In the genomic region with DNA sequence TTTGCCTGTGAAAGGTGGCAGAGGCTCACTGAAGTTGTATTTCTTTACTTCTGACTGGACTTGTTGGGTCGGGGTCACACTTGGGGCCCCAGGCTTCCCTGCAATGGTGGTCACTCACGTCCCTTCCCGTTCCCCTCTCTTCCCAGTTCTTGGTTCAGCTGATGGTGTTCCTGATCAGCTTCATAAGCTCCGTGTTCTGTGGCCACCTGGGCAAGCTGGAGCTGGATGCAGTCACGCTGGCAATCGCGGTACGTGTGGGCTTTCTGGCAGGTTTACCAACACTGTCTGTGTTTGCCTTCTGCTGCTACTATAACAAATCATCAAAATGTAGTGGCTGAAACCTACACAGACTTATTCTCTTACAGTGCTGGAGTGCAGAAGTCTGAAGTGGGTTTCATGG, we compare ENCODE assay signal across 22 cellular contexts. TPM values are rescaled to one million over a fixed set of nuclear protein-coding genes. Genes with fewer than 3 reads are reported as not detected.
DNase-seq lines count a peak whose midpoint lies in the region; ATAC-seq, FAIRE-seq and TF ChIP-seq lines count a peak whose summit lies in the region.
"Had no signal": no experiment of that assay in that cellular context is flagged by ENCODE, and none has a peak within 500 bp of the region (broad histone marks: within the 10 kb centered on the region; RNA-seq: fewer than 3 reads in every experiment).

No MANE protein-coding gene starts in this region.

- TF ChIP-seq EP300 in H1 (IDR thresholded peaks at IDR 0.05; ENCODE audit: borderline replicate concordance in 1 of 2, low read depth in 2 of 2, low read length in 2 of 2) (no peak), transverse colon (IDR thresholded peaks at IDR 0.05; ENCODE audit: low read depth) (no peak)

- H3K4me3 ChIP-seq in right cardiac atrium (ENCODE audit: low read length): no peak overlapping the region
- no peak overlapping the region for H3K4me3 ChIP-seq in H1 (ENCODE audit: extremely low read depth in 1 of 4, insufficient read depth in 2 of 4, low read depth in 3 of 4, low read length in 4 of 4)
- peak overlapping the region in 1 of 2 donors; percentile 19 for H3K4me3 ChIP-seq in neuronal stem cell (ENCODE audit: low read length in 2 of 2)
- no peak overlapping the region for H3K4me3 ChIP-seq in transverse colon
- H3K4me3 ChIP-seq in H7 (ENCODE audit: insufficient read depth, low read depth, low read length): no peak overlapping the region
- H3K4me3 ChIP-seq: BLaER1 treated with 17β-estradiol and CSF1 and Interleukin-3, amounts not matched to agents 10 nM and 100 nM; GM12878; GM23338 had no signal

- no peak for TF ChIP-seq RAD21 in H1 (IDR thresholded peaks at IDR 0.05 in 1 of 2, conservative IDR thresholded peaks at IDR 0.05 in 1 of 2; ENCODE audit: low read depth in 2 of 2, low read length in 2 of 2)

- no peak overlapping the region for H2AK5ac ChIP-seq in H1 (ENCODE audit: low read depth, low read length)
- no peak overlapping the region for H2AK5ac ChIP-seq in neuronal stem cell (ENCODE audit: low read depth, low read length)

- WGBS in right cardiac atrium: 93% methylated on average over 8 of the region's 8 CpGs
- WGBS in H1 (ENCODE audit: extremely low coverage in 1 of 2, insufficient coverage in 1 of 2, insufficient read length in 1 of 2, insufficient replicate concordance in 2 of 2, low coverage in 1 of 2, low lambda C conversion rate in 2 of 2, missing lambda C conversion rate in 1 of 2), 2 experiments: 87% methylated on average over 8 of the region's 8 CpGs; no CpG with 5 or more reads in 1 of the 2 experiments
- no CpG with 5 or more reads among the region's 8 CpGs for WGBS in neuronal stem cell (ENCODE audit: extremely low coverage in 2 of 2, insufficient read length in 2 of 2, insufficient replicate concordance in 1 of 2), 2 donors
- WGBS in transverse colon (ENCODE audit: low coverage in 1 of 2), 2 donors: 89% methylated on average over 8 of the region's 8 CpGs; no CpG with 5 or more reads in 1 of the 2 donors

- H4K91ac ChIP-seq in H1 (replicated peaks; ENCODE audit: insufficient read length, low read length): no peak overlapping the region
- H4K91ac ChIP-seq in neuronal stem cell (ENCODE audit: low read depth, low read length, poor library complexity): peak overlapping the region; percentile 58

- H2AFZ ChIP-seq in H1 (ENCODE audit: low read length) (no peak overlapping the region), neuronal stem cell (ENCODE audit: low read length) (no peak overlapping the region)
- H2AFZ ChIP-seq: GM23338 had no signal

- H3K79me2 ChIP-seq in H1 (ENCODE audit: control insufficient read depth in 1 of 2, insufficient read depth in 2 of 2, low read length in 2 of 2): no peaks in the 10 kb centered on the region

- no peak for FAIRE-seq in H1 (lab: Jason Lieb, UNC)
- FAIRE-seq: A204.1, D721Med, GM12878, H54 had no signal

- no peaks in the 10 kb centered on the region for H4K20me1 ChIP-seq in H1 (replicated peaks in 1 of 2; ENCODE audit: control insufficient read depth in 1 of 2, insufficient read depth in 2 of 2, low read length in 2 of 2)

- H2BK15ac ChIP-seq in H1 (ENCODE audit: low read length): no peak overlapping the region
- H2BK15ac ChIP-seq in neuronal stem cell (ENCODE audit: low read length): no peak overlapping the region

- no peak overlapping the region for H3K27ac ChIP-seq in right cardiac atrium (ENCODE audit: low read length)
- H3K27ac ChIP-seq in H1 (ENCODE audit: low read depth, low read length): no peak overlapping the region
- no peak overlapping the region for H3K27ac ChIP-seq in neuronal stem cell (replicated peaks; ENCODE audit: low read length)
- H3K27ac ChIP-seq in transverse colon: no peak overlapping the region
- H3K27ac ChIP-seq: 22Rv1; BLaER1 treated with 17β-estradiol and CSF1 and Interleukin-3, amounts not matched to agents 10 nM and 100 nM had no signal

- H4K5ac ChIP-seq in H1 (ENCODE audit: insufficient read length, low read depth, low read length): no peak overlapping the region

- no peak overlapping the region for H3K56ac ChIP-seq in H1 (replicated peaks; ENCODE audit: insufficient read length, low read depth, low read length)

- H3K36me3 ChIP-seq in H1 (ENCODE audit: control insufficient read depth in 2 of 4, insufficient read depth in 4 of 4, low read length in 3 of 4): no peaks in the 10 kb centered on the region
- no peaks in the 10 kb centered on the region for H3K36me3 ChIP-seq in neuronal stem cell (replicated peaks in 1 of 2; ENCODE audit: control insufficient read depth in 2 of 2, insufficient read depth in 2 of 2, low read length in 2 of 2)
- H3K36me3 ChIP-seq in transverse colon: no peaks in the 10 kb centered on the region
- no peaks in the 10 kb centered on the region for H3K36me3 ChIP-seq in H7 (replicated peaks; ENCODE audit: control insufficient read depth, insufficient read depth, low read length)
- H3K36me3 ChIP-seq: BE2C; BLaER1 treated with 17β-estradiol and CSF1 and Interleukin-3, amounts not matched to agents 10 nM and 100 nM had no signal

- intact Hi-C loops in cardiac septum (cut with DNase I) (no loop called here), right cardiac atrium (cut with DNase I) (no loop called here), transverse colon (cut with DNase I; ENCODE audit: low total_unique reads) (no loop called here)

- H4K8ac ChIP-seq in H1 (ENCODE audit: extremely low read depth, insufficient read depth, low read length) (no peak overlapping the region), neuronal stem cell (ENCODE audit: low read depth, low read length) (no peak overlapping the region)

- no peaks in the 10 kb centered on the region for H3K4me1 ChIP-seq in right cardiac atrium (ENCODE audit: control insufficient read depth, insufficient read depth, low read length)
- H3K4me1 ChIP-seq in H1 (replicated peaks in 1 of 4; ENCODE audit: control insufficient read depth in 3 of 4, insufficient read depth in 4 of 4, low read length in 3 of 4): peaks cover 0 to 7% (median 4%) of the 10 kb centered on the region in 4 experiments; a peak in 3 of 7 replicates
- no peaks in the 10 kb centered on the region for H3K4me1 ChIP-seq in neuronal stem cell (ENCODE audit: control insufficient read depth in 2 of 2, insufficient read depth in 1 of 2, low read depth in 1 of 2, low read length in 2 of 2)
- peaks cover 0 to 13% (median 3%) of the 10 kb centered on the region in 4 donors for H3K4me1 ChIP-seq in transverse colon
- H3K4me1 ChIP-seq: BE2C had no signal

- DNase-seq in cardiac septum (ENCODE audit: low spot score) (peak; percentile 27), right cardiac atrium (no peak), H1 (ENCODE audit: low read depth in 1 of 2, low spot score in 2 of 2) (no peak), neuronal stem cell (ENCODE audit: low spot score) (no peak), transverse colon (no peak), H7 (no peak)
- DNase-seq: BE2C; CD4-positive, alpha-beta T cell; CD8-positive, alpha-beta memory T cell; DMS 273 treated with DMSO at 0.1 percent for 48 hours; DMS79; EL; GDM1; HCEC 1CT had no signal

- H2BK5ac ChIP-seq in H1 (ENCODE audit: low read depth, low read length): no peak overlapping the region
- H2BK5ac ChIP-seq in neuronal stem cell (ENCODE audit: low read length): no peak overlapping the region

- H3K23me2 ChIP-seq in H1 (ENCODE audit: low read depth, low read length): no peaks in the 10 kb centered on the region

- H2BK120ac ChIP-seq in H1 (replicated peaks; ENCODE audit: low read depth, low read length): no peak overlapping the region
- H2BK120ac ChIP-seq in neuronal stem cell (ENCODE audit: low read depth, low read length): no peak overlapping the region

- H2BK20ac ChIP-seq in H1 (ENCODE audit: low read length): no peak overlapping the region

- H3K23ac ChIP-seq in H1 (ENCODE audit: insufficient read length) (no peak overlapping the region), neuronal stem cell (ENCODE audit: low read depth, low read length, poor library complexity) (no peak overlapping the region)

- H3K27me3 ChIP-seq in right cardiac atrium (ENCODE audit: control insufficient read depth, insufficient read depth) (no peaks in the 10 kb centered on the region), H1 (replicated peaks in 1 of 4; ENCODE audit: control insufficient read depth in 3 of 4, extremely low read depth in 1 of 4, insufficient read depth in 3 of 4, low read length in 3 of 4) (no peaks in the 10 kb centered on the region), neuronal stem cell (ENCODE audit: control insufficient read depth in 3 of 3, insufficient read depth in 3 of 3, low read depth in 1 of 3, low read length in 3 of 3) (peaks cover 0 to 39% (median 0%) of the 10 kb centered on the region in 3 experiments), transverse colon (no peaks in the 10 kb centered on the region), H7 (ENCODE audit: control insufficient read depth, insufficient read depth, low read length) (no peaks in the 10 kb centered on the region)
- H3K27me3 ChIP-seq: BE2C had no signal

- H3K18ac ChIP-seq in H1 (ENCODE audit: extremely low read depth, low read length) (no peak overlapping the region), neuronal stem cell (ENCODE audit: low read length) (no peak overlapping the region)

- H3K4me2 ChIP-seq in H1 (ENCODE audit: insufficient read depth in 1 of 2, low read depth in 2 of 2, low read length in 2 of 2): no peak overlapping the region
- H3K4me2 ChIP-seq in neuronal stem cell (ENCODE audit: insufficient read depth, low read length, poor library complexity, severe bottlenecking): no peak overlapping the region
- H3K4me2 ChIP-seq: BLaER1 treated with 17β-estradiol and CSF1 and Interleukin-3, amounts not matched to agents 10 nM and 100 nM; GM23338 had no signal

- POLR2A ChIA-PET in H1 (lab: Charles Lee; ENCODE audit: partially characterized antibody): no interaction called here

- CTCF ChIA-PET in H1 (lab: Charles Lee; ENCODE audit: partially characterized antibody): interaction anchor here (1.9 kb wide), 1 partner anchor 25 kb away, joined by 6 read pairs; no protein-coding TSS in a partner anchor

- H3K4ac ChIP-seq in H1 (replicated peaks; ENCODE audit: insufficient read length, low read depth, low read length) (peak overlapping the region; percentile 44), neuronal stem cell (ENCODE audit: low read length) (no peak overlapping the region)

- no peak overlapping the region for H3K9ac ChIP-seq in H1 (replicated peaks in 1 of 4; ENCODE audit: extremely low read depth in 1 of 4, low read depth in 3 of 4, low read length in 3 of 4)
- H3K9ac ChIP-seq in neuronal stem cell (ENCODE audit: low read depth, low read length, poor library complexity): no peak overlapping the region
- H3K9ac ChIP-seq: BLaER1 treated with 17β-estradiol and CSF1 and Interleukin-3, amounts not matched to agents 10 nM and 100 nM had no signal

- no peak for TF ChIP-seq CTCF in H1 (IDR thresholded peaks at IDR 0.05; ENCODE audit: control extremely low read depth in 1 of 3, insufficient read depth in 1 of 3, low read depth in 1 of 3, low read length in 3 of 3)
- TF ChIP-seq CTCF in transverse colon (IDR thresholded peaks at IDR 0.05): no peak

- H3K9me3 ChIP-seq in right cardiac atrium (ENCODE audit: control insufficient read depth, low read length) (no peaks in the 10 kb centered on the region), H1 (ENCODE audit: insufficient read depth in 2 of 2, low read depth in 1 of 2, low read length in 1 of 2) (no peaks in the 10 kb centered on the region), neuronal stem cell (replicated peaks in 1 of 2; ENCODE audit: control insufficient read depth in 2 of 2, insufficient read depth in 1 of 2, low read depth in 1 of 2, low read length in 2 of 2) (no peaks in the 10 kb centered on the region), transverse colon (no peaks in the 10 kb centered on the region)
- H3K9me3 ChIP-seq: BE2C; BLaER1 treated with 17β-estradiol and CSF1 and Interleukin-3, amounts not matched to agents 10 nM and 100 nM had no signal

- H2BK12ac ChIP-seq in H1 (ENCODE audit: low read depth, low read length) (no peak overlapping the region), neuronal stem cell (ENCODE audit: low read length) (no peak overlapping the region)

- no peaks in the 10 kb centered on the region for H3K79me1 ChIP-seq in H1 (ENCODE audit: low read depth, low read length)
- H3K79me1 ChIP-seq in neuronal stem cell (ENCODE audit: low read depth, low read length): no peaks in the 10 kb centered on the region

- TF ChIP-seq POLR2A in H1 (IDR thresholded peaks at IDR 0.05; ENCODE audit: control extremely low read depth in 1 of 2, low read depth in 2 of 2, low read length in 2 of 2): no peak
- no peak for TF ChIP-seq POLR2A in transverse colon (IDR thresholded peaks at IDR 0.05)

- no peak for ATAC-seq in right cardiac atrium
- ATAC-seq in HG03432 (IDR thresholded peaks at IDR 0.05; ENCODE audit: unreplicated experiment): no peak
- ATAC-seq: GM12878, GM23338 had no signal

- in situ Hi-C loops in transverse colon (cut with MboI; ENCODE audit: low pct_ligation_motif_present in 1 of 4, low pct_unique_long_range_greater_than_20kb in 1 of 4, low sequenced_read_pairs in 3 of 4): no loop called here

- H3K14ac ChIP-seq in H1 (ENCODE audit: insufficient read length) (no peak overlapping the region), neuronal stem cell (ENCODE audit: low read length) (no peak overlapping the region)

RNA-seq across cellular contexts. Expression of gene SLC47A1, which starts 8.6 kb away (rescaled TPM):
- total RNA-seq in cardiac septum (11.8 TPM), right cardiac atrium (1 to 10 TPM; 1.6 to 2.5 (median 2.1) TPM), transverse colon (under 1 TPM in 2 of 4 donors, not detected in 2; 0.32 to 0.96 TPM)
- polyA plus RNA-seq in right cardiac atrium (0.77 TPM), H1 (2011; rRNA removed) (3.6 and 4.0 TPM in 2 replicates)
- total RNA-seq in H1 (2021; fragmentation: NEBNext Ultra II Directional; extraction: Animal tissue kit (Norgen Biotek cat#: 25700)): 1.5 and 2.2 TPM in 2 replicates
- 1.7 TPM for polyA plus RNA-seq in H1 (2011; cell fraction: cytosol; rRNA removed)
- polyA plus RNA-seq in H1 (2011; cell fraction: nucleus; rRNA removed): 3.6 TPM
- polyA plus RNA-seq in H1 (2012, experiment 1 of 2): 1.2 to 1.9 TPM (median 1.4 TPM) in 4 replicates
- 0.91 TPM for polyA plus RNA-seq in H1 (2012, experiment 2 of 2)
- 2.6 TPM for polyA plus RNA-seq in H1 (2013, experiment 1 of 2)
- 2.2 TPM for polyA plus RNA-seq in H1 (2013, experiment 2 of 2)
- 4.5 and 5.5 TPM in 2 replicates for polyA minus RNA-seq in H1 (2011; rRNA and poly(A)+ RNA removed)
- polyA minus RNA-seq in H1 (2011; cell fraction: cytosol; rRNA and poly(A)+ RNA removed): 3.0 TPM
- polyA minus RNA-seq in H1 (2011; cell fraction: nucleus; rRNA and poly(A)+ RNA removed): 0.60 TPM
- 1.4 TPM for polyA plus RNA-seq in neuronal stem cell (2013, experiment 1 of 2)
- polyA plus RNA-seq in neuronal stem cell (2013, experiment 2 of 2): 1.0 TPM
- 11.6 and 13.0 TPM in 2 replicates for total RNA-seq in H7 (2014; rRNA removed; shearing (Covaris generic))
- total RNA-seq: CD4-positive, alpha-beta T cell had no signal
- polyA plus RNA-seq: GM12878 had no signal
